In genomic region chr5:32520995-32521394, GRCh38 we compare ENCODE assay signal across 20 cellular contexts.
"Had no signal": no experiment of that assay in that cellular context is flagged by ENCODE, and none has a peak within 500 bp of the region (broad histone marks: within the 10 kb centered on the region; RNA-seq: fewer than 3 reads in every experiment).

No MANE protein-coding gene starts in this region.

- H3K27me3 ChIP-seq: heart left ventricle, left lung, upper lobe of right lung had no signal

- DNase-seq: activated CD4-positive, alpha-beta memory T cell treated with anti-CD3 and anti-CD28 coated beads, Interleukin-2, amount 10 ng/mL, durations not matched to agents 7 days and 5 days; activated CD4-positive, alpha-beta T cell treated with anti-CD3 and anti-CD28 coated beads, Interleukin-2, amount 10 ng/mL, durations not matched to agents 24 days and 14 days; activated effector memory CD4-positive, alpha-beta T cell treated with Interleukin-2 at 50 U/mL for 16 hours; activated naive CD4-positive, alpha-beta T cell treated with anti-CD3 and anti-CD28 coated beads for 36 hours; activated naive CD8-positive, alpha-beta T cell treated with anti-CD3 and anti-CD28 coated beads, Interleukin-2, amount 10 ng/mL, durations not matched to agents 7 days and 5 days; activated T-cell treated with anti-CD3 and anti-CD28 coated beads, Interleukin-2, amount 50 U/mL, for 72 hours; cerebellar nuclear complex; cortex of kidney; heart left ventricle; kidney; left lung; naive B cell; retina; stimulated activated CD4-positive, alpha-beta T cell treated with anti-CD3 and anti-CD28 coated beads, Interleukin-12 subunit alpha, Interleukin-12 subunit beta, amount 100 ng/mL, for 4 hours; stimulated activated CD4-positive, alpha-beta T cell treated with anti-CD3 and anti-CD28 coated beads, Interleukin-4, amount 100 ng/mL, for 4 hours; stimulated activated naive CD8-positive, alpha-beta T cell treated with anti-CD3 and anti-CD28 coated beads, Interleukin-15, Interleukin-2, amounts not matched to agents 100 U/mL and 50 U/mL, for 24 hours; upper lobe of right lung had no signal

- H3K27ac ChIP-seq: epithelial cell of prostate, heart left ventricle, left lung, upper lobe of right lung had no signal

- H3K27ac Mint-ChIP-seq: activated CD4-positive, alpha-beta memory T cell treated with anti-CD3 and anti-CD28 coated beads, Interleukin-2, amount 10 ng/mL, durations not matched to agents 7 days and 5 days; activated CD4-positive, alpha-beta T cell treated with anti-CD3 and anti-CD28 coated beads, Interleukin-2, amount 10 ng/mL, durations not matched to agents 24 days and 14 days; activated naive CD4-positive, alpha-beta T cell treated with anti-CD3 and anti-CD28 coated beads for 36 hours; activated naive CD8-positive, alpha-beta T cell treated with anti-CD3 and anti-CD28 coated beads, Interleukin-2, amount 10 ng/mL, durations not matched to agents 7 days and 5 days; activated T-cell treated with anti-CD3 and anti-CD28 coated beads, Interleukin-2, amount 50 U/mL, for 72 hours had no signal

- ATAC-seq: activated T-cell treated with anti-CD3 and anti-CD28 coated beads, Interleukin-2, amount 50 U/mL, for 72 hours; heart left ventricle; left lung; stimulated activated naive CD8-positive, alpha-beta T cell treated with anti-CD3 and anti-CD28 coated beads, Interleukin-15, Interleukin-2, amounts not matched to agents 100 U/mL and 50 U/mL, for 24 hours; upper lobe of right lung had no signal

- H3K4me1 ChIP-seq: upper lobe of right lung had no signal

- H3K9me3 ChIP-seq: heart left ventricle, left lung, upper lobe of right lung had no signal

- H3K9me3 Mint-ChIP-seq: activated CD4-positive, alpha-beta memory T cell treated with anti-CD3 and anti-CD28 coated beads, Interleukin-2, amount 10 ng/mL, durations not matched to agents 7 days and 5 days; activated naive CD4-positive, alpha-beta T cell treated with anti-CD3 and anti-CD28 coated beads for 36 hours; activated naive CD8-positive, alpha-beta T cell treated with anti-CD3 and anti-CD28 coated beads, Interleukin-2, amount 10 ng/mL, durations not matched to agents 7 days and 5 days; activated T-cell treated with anti-CD3 and anti-CD28 coated beads, Interleukin-2, amount 50 U/mL, for 72 hours; naive B cell had no signal

- H3K4me3 Mint-ChIP-seq: activated CD4-positive, alpha-beta memory T cell treated with anti-CD3 and anti-CD28 coated beads, Interleukin-2, amount 10 ng/mL, durations not matched to agents 7 days and 5 days; activated CD4-positive, alpha-beta T cell treated with anti-CD3 and anti-CD28 coated beads, Interleukin-2, amount 10 ng/mL, durations not matched to agents 24 days and 14 days; activated naive CD4-positive, alpha-beta T cell treated with anti-CD3 and anti-CD28 coated beads for 36 hours; activated naive CD8-positive, alpha-beta T cell treated with anti-CD3 and anti-CD28 coated beads, Interleukin-2, amount 10 ng/mL, durations not matched to agents 7 days and 5 days; activated T-cell treated with anti-CD3 and anti-CD28 coated beads, Interleukin-2, amount 50 U/mL, for 72 hours; naive B cell; neural crest cell had no signal

- H3K36me3 ChIP-seq: heart left ventricle, left lung, upper lobe of right lung had no signal

- H3K4me3 ChIP-seq: heart left ventricle, left lung, lung, upper lobe of right lung had no signal

- FAIRE-seq: kidney had no signal

- H3K36me3 Mint-ChIP-seq: activated naive CD8-positive, alpha-beta T cell treated with anti-CD3 and anti-CD28 coated beads, Interleukin-2, amount 10 ng/mL, durations not matched to agents 7 days and 5 days; naive B cell had no signal
